ENCODE assay signal across 1 cellular context in the genomic region with DNA sequence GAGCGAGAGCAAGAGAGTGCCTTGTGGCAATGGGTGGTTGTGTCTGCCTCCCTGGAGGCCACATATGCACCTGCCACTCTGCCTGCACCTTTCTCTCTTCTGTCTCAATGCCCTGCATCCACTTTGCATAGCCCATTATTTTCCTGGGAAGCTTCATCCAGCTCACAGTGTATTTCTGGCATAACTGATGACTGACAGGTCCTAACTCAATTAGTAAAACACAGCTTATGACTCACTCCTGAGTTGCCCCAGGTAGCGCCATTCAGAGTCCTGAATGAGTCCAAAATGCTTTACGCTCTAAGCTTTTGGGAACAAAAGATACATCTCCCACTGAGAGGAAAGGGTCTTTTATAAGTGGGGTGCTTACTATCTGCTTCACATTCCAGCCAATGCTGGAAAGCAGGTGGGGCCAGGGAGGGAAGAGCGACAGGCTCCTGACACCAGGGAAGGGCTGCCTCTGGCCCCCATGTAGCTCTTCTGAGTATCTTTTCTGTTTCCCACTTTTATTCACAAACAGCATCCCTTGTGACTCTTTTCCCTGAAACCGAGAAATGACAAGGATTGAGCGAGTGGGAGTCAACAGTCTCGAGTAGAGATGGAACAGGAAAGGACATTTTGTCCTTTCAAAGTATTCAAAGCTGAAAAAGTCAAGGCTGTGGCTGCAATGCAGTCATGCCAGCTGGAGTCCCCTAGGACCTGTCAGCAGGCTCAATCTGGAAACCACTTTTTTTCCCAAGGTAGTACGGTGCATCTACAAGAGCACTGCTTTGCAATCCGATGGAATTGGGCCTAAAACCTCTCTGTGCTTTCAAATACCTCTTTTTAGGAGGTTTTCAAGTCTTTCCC.
TF ChIP-seq lines count a peak whose summit lies in the region.

No MANE protein-coding gene starts in this region.

TF ChIP-seq in SK-N-SH, 30 proteins besides CTCF, POLR2A, EP300 and RAD21 (continued from another document):
- TF ChIP-seq REST (IDR thresholded peaks at IDR 0.05; ENCODE audit: low read depth, low read length) (no peak), POLR2AphosphoS5 (IDR thresholded peaks at IDR 0.05; ENCODE audit: low read depth, low read length) (no peak)
- TF ChIP-seq, protein P1, sequence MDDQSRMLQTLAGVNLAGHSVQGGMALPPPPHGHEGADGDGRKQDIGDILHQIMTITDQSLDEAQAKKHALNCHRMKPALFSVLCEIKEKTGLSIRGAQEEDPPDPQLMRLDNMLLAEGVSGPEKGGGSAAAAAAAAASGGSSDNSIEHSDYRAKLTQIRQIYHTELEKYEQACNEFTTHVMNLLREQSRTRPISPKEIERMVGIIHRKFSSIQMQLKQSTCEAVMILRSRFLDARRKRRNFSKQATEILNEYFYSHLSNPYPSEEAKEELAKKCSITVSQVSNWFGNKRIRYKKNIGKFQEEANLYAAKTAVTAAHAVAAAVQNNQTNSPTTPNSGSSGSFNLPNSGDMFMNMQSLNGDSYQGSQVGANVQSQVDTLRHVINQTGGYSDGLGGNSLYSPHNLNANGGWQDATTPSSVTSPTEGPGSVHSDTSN (IDR thresholded peaks at IDR 0.05), result peak; percentile 54
TF ChIP-seq in SK-N-SH: peak in this region for 1.
